In genomic region chr7:42126475-42127231, GRCh38 we compare ENCODE assay signal across 19 cellular contexts.
DNase-seq lines count a peak whose midpoint lies in the region; ATAC-seq and TF ChIP-seq lines count a peak whose summit lies in the region.
"Had no signal": no experiment of that assay in that cellular context is flagged by ENCODE, and none has a peak within 500 bp of the region (broad histone marks: within the 10 kb centered on the region; RNA-seq: fewer than 3 reads in every experiment).

No MANE protein-coding gene starts in this region.

- peaks cover 64% of the 10 kb centered on the region for H3K4me1 Mint-ChIP-seq in brain
- peaks cover 19 to 24% of the 10 kb centered on the region in 2 donors for H3K4me1 Mint-ChIP-seq in natural killer cell treated with Interleukin-12 subunit alpha and Interleukin-12 subunit beta and Interleukin-15 and Interleukin-18, amount 100 ng/mL, for 72 hours (ENCODE audit: low read depth in 2 of 2)
- no peaks in the 10 kb centered on the region for H3K4me1 Mint-ChIP-seq in activated T-cell treated with anti-CD3 and anti-CD28 coated beads, Interleukin-2, amount 50 U/mL, for 24 hours (ENCODE audit: low read depth)
- H3K4me1 Mint-ChIP-seq: CD8-positive, alpha-beta memory T cell had no signal

- no peak for DNase-seq in foreskin keratinocyte
- DNase-seq in natural killer cell treated with Interleukin-12 subunit alpha and Interleukin-12 subunit beta and Interleukin-15 and Interleukin-18, amount 100 ng/mL, for 72 hours (ENCODE audit: low spot score): no peak
- peak; percentile 12 to 24 for DNase-seq in thyroid gland
- no peak for DNase-seq in activated T-cell treated with anti-CD3 and anti-CD28 coated beads, Interleukin-2, amount 50 U/mL, for 24 hours
- no peak for DNase-seq in AG08396 (ENCODE audit: low spot score)
- DNase-seq: C1 segment of cervical spinal cord; CD8-positive, alpha-beta memory T cell; H7; IMR-90; NCI-H1417; NCI-H187; NCI-H2107; NCI-H2227 treated with DMSO at 0.1 percent for 48 hours; NCI-H524; PC-3; RPMI8226; SIG-M5 had no signal

- intact Hi-C loops in thyroid gland (cut with DNase I): no loop called here

- H3K27ac ChIP-seq in foreskin keratinocyte (peak overlapping the region; percentile 20), thyroid gland (peak overlapping the region; percentile 2 to 39 (median 4))

- no peak overlapping the region for H3K4me3 ChIP-seq in thyroid gland (replicated peaks in 1 of 3)

- WGBS in thyroid gland, 2 donors: 64 to 67% methylated on average over 6 of the region's 6 CpGs

- TF ChIP-seq CTCF in brain (conservative IDR thresholded peaks at IDR 0.05) (no peak), foreskin keratinocyte (conservative IDR thresholded peaks at IDR 0.05) (no peak), thyroid gland (IDR thresholded peaks at IDR 0.05) (no peak)

- H3K4me1 ChIP-seq in foreskin keratinocyte (peaks cover 4% of the 10 kb centered on the region), thyroid gland (peaks cover 25 to 30% of the 10 kb centered on the region in 2 donors)

- H3K9me3 ChIP-seq in thyroid gland: no peaks in the 10 kb centered on the region

- ATAC-seq in foreskin keratinocyte (no peak), GM18517 (IDR thresholded peaks at IDR 0.05; ENCODE audit: unreplicated experiment) (no peak)
- ATAC-seq in natural killer cell treated with Interleukin-12 subunit alpha and Interleukin-12 subunit beta and Interleukin-15 and Interleukin-18, amount 100 ng/mL, for 72 hours: peak; percentile 56 to 81
- ATAC-seq: PC-3 had no signal

- H3K36me3 Mint-ChIP-seq in brain: peaks cover 24% of the 10 kb centered on the region
- H3K36me3 Mint-ChIP-seq in natural killer cell treated with Interleukin-12 subunit alpha and Interleukin-12 subunit beta and Interleukin-15 and Interleukin-18, amount 100 ng/mL, for 72 hours: no peaks in the 10 kb centered on the region
- no peaks in the 10 kb centered on the region for H3K36me3 Mint-ChIP-seq in activated T-cell treated with anti-CD3 and anti-CD28 coated beads, Interleukin-2, amount 50 U/mL, for 24 hours (ENCODE audit: low read depth)
- H3K36me3 Mint-ChIP-seq: CD8-positive, alpha-beta memory T cell had no signal

- no peaks in the 10 kb centered on the region for H3K27me3 Mint-ChIP-seq in brain
- peaks cover 3 to 13% of the 10 kb centered on the region in 2 donors for H3K27me3 Mint-ChIP-seq in natural killer cell treated with Interleukin-12 subunit alpha and Interleukin-12 subunit beta and Interleukin-15 and Interleukin-18, amount 100 ng/mL, for 72 hours
- H3K27me3 Mint-ChIP-seq in activated T-cell treated with anti-CD3 and anti-CD28 coated beads, Interleukin-2, amount 50 U/mL, for 24 hours: peaks cover 6% of the 10 kb centered on the region

- H3K27me3 ChIP-seq in foreskin keratinocyte (no peaks in the 10 kb centered on the region), thyroid gland (no peaks in the 10 kb centered on the region)

- H3K9me3 Mint-ChIP-seq in brain: peaks cover 11 to 17% (median 14%) of the 10 kb centered on the region in 5 experiments
- no peaks in the 10 kb centered on the region for H3K9me3 Mint-ChIP-seq in natural killer cell treated with Interleukin-12 subunit alpha and Interleukin-12 subunit beta and Interleukin-15 and Interleukin-18, amount 100 ng/mL, for 72 hours
- no peaks in the 10 kb centered on the region for H3K9me3 Mint-ChIP-seq in activated T-cell treated with anti-CD3 and anti-CD28 coated beads, Interleukin-2, amount 50 U/mL, for 24 hours

- peak overlapping the region; percentile 18 to 63 (median 52) for H3K27ac Mint-ChIP-seq in brain
- H3K27ac Mint-ChIP-seq in natural killer cell treated with Interleukin-12 subunit alpha and Interleukin-12 subunit beta and Interleukin-15 and Interleukin-18, amount 100 ng/mL, for 72 hours: peak overlapping the region; percentile 44 to 55
- H3K27ac Mint-ChIP-seq in activated T-cell treated with anti-CD3 and anti-CD28 coated beads, Interleukin-2, amount 50 U/mL, for 24 hours: no peak overlapping the region
- H3K27ac Mint-ChIP-seq: CD8-positive, alpha-beta memory T cell had no signal

- no peak for TF ChIP-seq POLR2A in thyroid gland (IDR thresholded peaks at IDR 0.05)

- no peaks in the 10 kb centered on the region for H3K36me3 ChIP-seq in thyroid gland

- H3K4me3 Mint-ChIP-seq in brain: peak overlapping the region in 2 of 5 experiments; percentile 73 to 75
- H3K4me3 Mint-ChIP-seq in natural killer cell treated with Interleukin-12 subunit alpha and Interleukin-12 subunit beta and Interleukin-15 and Interleukin-18, amount 100 ng/mL, for 72 hours: peak overlapping the region; percentile 62
- H3K4me3 Mint-ChIP-seq in activated T-cell treated with anti-CD3 and anti-CD28 coated beads, Interleukin-2, amount 50 U/mL, for 24 hours: no peak overlapping the region
- H3K4me3 Mint-ChIP-seq: CD8-positive, alpha-beta memory T cell had no signal

Comparison
In these comparisons a context has a peak if more than half of its experiments do, and no peak if none do; other contexts are left out.
1. ATAC-seq: peak in natural killer cell treated with Interleukin-12 subunit alpha and Interleukin-12 subunit beta and Interleukin-15 and Interleukin-18, amount 100 ng/mL, for 72 hours (2 of 2); none in foreskin keratinocyte (single experiment) and GM18517 (single experiment).
2. DNase-seq: peak in thyroid gland (2 of 2); none in foreskin keratinocyte (0 of 2), natural killer cell treated with Interleukin-12 subunit alpha and Interleukin-12 subunit beta and Interleukin-15 and Interleukin-18, amount 100 ng/mL, for 72 hours (single experiment), activated T-cell treated with anti-CD3 and anti-CD28 coated beads, Interleukin-2, amount 50 U/mL, for 24 hours (single experiment) and AG08396 (single experiment).